ENCODE assay signal across 1 cellular context in genomic region chr1:91282695-91283420, GRCh38.
A peak's percentile ranks its signal among the peaks of the same experiment; 100 is the strongest.
TF ChIP-seq lines count a peak whose summit lies in the region.

No MANE protein-coding gene starts in this region.

TF ChIP-seq in HepG2, 621 proteins besides CTCF, POLR2A, EP300 and RAD21 (continued from another document):
- TF ChIP-seq CEBPZ (IDR thresholded peaks at IDR 0.05; ENCODE audit: low read length) = no peak
- TF ChIP-seq MAFK (conservative IDR thresholded peaks at IDR 0.05 in 1 of 2, IDR thresholded peaks at IDR 0.05 in 1 of 2; ENCODE audit: low read length in 2 of 2) = peak; percentile 73 to 90
- TF ChIP-seq SMC3 (IDR thresholded peaks at IDR 0.05; ENCODE audit: low read length) = peak; percentile 75
- TF ChIP-seq STAG1 (CRISPR knock-in tag; IDR thresholded peaks at IDR 0.05) = peak; percentile 72
- TF ChIP-seq NFE2L2 (IDR thresholded peaks at IDR 0.05; ENCODE audit: low read length) = peak; percentile 99
- TF ChIP-seq XRCC5 (optimal IDR thresholded peaks at IDR 0.05; ENCODE audit: low read length) = no peak
- TF ChIP-seq NFE2 (CRISPR knock-in tag; IDR thresholded peaks at IDR 0.05) = peak; percentile 96
- TF ChIP-seq ZNF549 (CRISPR knock-in tag; IDR thresholded peaks at IDR 0.05) = no peak
